Comparison of ENCODE assay signal across 1 cellular context in genomic region chr2:85814802-85815550, GRCh38.
TF ChIP-seq lines count a peak whose summit lies in the region.

No MANE protein-coding gene starts in this region.

TF ChIP-seq in A549, 52 proteins besides CTCF, POLR2A, EP300 and RAD21:
- TF ChIP-seq ZNF302 (CRISPR knock-in tag; IDR thresholded peaks at IDR 0.05) (no peak), NPAS2 (CRISPR knock-in tag; IDR thresholded peaks at IDR 0.05; ENCODE audit: borderline replicate concordance) (no peak), CBX2 (IDR thresholded peaks at IDR 0.05; ENCODE audit: borderline replicate concordance, low read depth) (no peak), EHF (CRISPR knock-in tag; IDR thresholded peaks at IDR 0.05) (no peak), PBX3 (IDR thresholded peaks at IDR 0.05) (no peak), CHD4 (IDR thresholded peaks at IDR 0.05; ENCODE audit: borderline replicate concordance) (no peak), BCL3 (IDR thresholded peaks at IDR 0.05) (no peak), MAFK (IDR thresholded peaks at IDR 0.05; ENCODE audit: partially characterized antibody) (no peak), RNF2 (IDR thresholded peaks at IDR 0.05; ENCODE audit: borderline replicate concordance, low read depth) (no peak), RCOR1 (IDR thresholded peaks at IDR 0.05; ENCODE audit: low read depth, low read length) (no peak), HOXA7 (CRISPR knock-in tag; IDR thresholded peaks at IDR 0.05) (no peak), HEYL (CRISPR knock-in tag; IDR thresholded peaks at IDR 0.05) (no peak)
TF ChIP-seq in A549: peak in this region for 0.
